In the genomic region with DNA sequence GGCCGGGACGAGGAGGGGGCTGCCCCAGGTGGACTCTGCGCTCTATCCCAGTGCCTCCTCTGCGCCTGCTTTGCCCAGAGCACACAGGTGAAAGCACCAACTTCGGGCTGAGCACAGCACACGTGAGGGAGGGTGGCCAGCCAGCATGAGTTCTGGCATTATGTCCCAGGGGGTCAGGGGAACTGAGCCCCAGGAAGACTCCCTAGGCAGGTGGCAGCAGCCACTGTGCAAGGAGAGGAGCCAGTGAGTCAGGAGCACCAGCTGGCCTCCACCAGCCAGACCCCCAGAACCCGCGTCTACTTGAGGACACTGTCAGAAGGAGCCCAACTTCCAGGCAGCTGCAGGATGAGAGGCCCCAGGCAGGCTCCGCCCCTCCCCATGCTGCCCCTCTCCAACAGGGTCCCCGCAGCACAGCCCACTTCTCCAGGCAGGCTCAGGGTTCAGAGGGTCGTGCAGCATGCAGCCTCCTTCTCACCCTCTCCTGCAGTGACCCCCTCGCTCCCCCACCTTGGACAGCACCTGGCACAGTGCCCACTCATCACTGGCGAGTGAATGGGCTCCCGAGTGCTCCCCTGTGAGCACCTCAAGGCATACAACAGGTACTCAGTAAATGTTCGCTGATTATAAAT, we compare ENCODE assay signal across 16 cellular contexts. TPM values are rescaled to one million over a fixed set of nuclear protein-coding genes. Genes with fewer than 3 reads are reported as not detected.
DNase-seq lines count a peak whose midpoint lies in the region; ATAC-seq and TF ChIP-seq lines count a peak whose summit lies in the region.
"Had no signal": no experiment of that assay in that cellular context is flagged by ENCODE, and none has a peak within 500 bp of the region (broad histone marks: within the 10 kb centered on the region; RNA-seq: fewer than 3 reads in every experiment).

No MANE protein-coding gene starts in this region.

- ATAC-seq in Right ventricle myocardium inferior (no peak), HG03108 (IDR thresholded peaks at IDR 0.05; ENCODE audit: unreplicated experiment) (no peak), HG02759 (IDR thresholded peaks at IDR 0.05; ENCODE audit: unreplicated experiment) (no peak)

- H3K27me3 ChIP-seq in left ventricle myocardium inferior (ENCODE audit: low read depth) (no peaks in the 10 kb centered on the region), ascending aorta (no peaks in the 10 kb centered on the region)
- H3K27me3 ChIP-seq: suprapubic skin had no signal

- H3K4me3 ChIP-seq in left ventricle myocardium inferior (no peak overlapping the region), ascending aorta (no peak overlapping the region)
- H3K4me3 ChIP-seq: PC-9, skin epidermis, suprapubic skin had no signal

- DNase-seq in left ventricle myocardium inferior (no peak), Right ventricle myocardium inferior (ENCODE audit: missing footprints) (no peak), NCI-H2171 treated with DMSO at 0.1 percent for 48 hours (lab: John Stamatoyannopoulos, UW) (peak; percentile 66), iPS-NIHi7 (ENCODE audit: extremely low spot score) (peak; percentile 52), ascending aorta (ENCODE audit: low spot score in 2 of 2) (no peak)
- DNase-seq: activated CD4-positive, alpha-beta T cell treated with anti-CD3 and anti-CD28 coated beads, Interleukin-2, amount 50 U/mL, for 1 hour; activated naive CD4-positive, alpha-beta T cell treated with anti-CD3 and anti-CD28 coated beads, Interleukin-2, amount 50 U/mL, for 16 hours; activated T-cell treated with anti-CD3 and anti-CD28 coated beads, Interleukin-2, amount 50 U/mL, for 1 hour; cortex of kidney; KG1; PC-9; stimulated activated CD4-positive, alpha-beta T cell treated with anti-CD3 and anti-CD28 coated beads, Interleukin-4, amount 100 ng/mL, for 1 hour had no signal

- H3K36me3 ChIP-seq in left ventricle myocardium inferior (no peaks in the 10 kb centered on the region), ascending aorta (no peaks in the 10 kb centered on the region)
- H3K36me3 ChIP-seq: suprapubic skin had no signal

- intact Hi-C loops in left ventricle myocardium inferior (cut with micrococcal nuclease) (no loop called here), Right ventricle myocardium inferior (cut with DNase I) (no loop called here), ascending aorta (cut with DNase I) (no loop called here)

- TF ChIP-seq CTCF in left ventricle myocardium inferior (IDR thresholded peaks at IDR 0.05; ENCODE audit: borderline replicate concordance) (no peak), ascending aorta (IDR thresholded peaks at IDR 0.05) (no peak)

- H3K4me1 ChIP-seq in left ventricle myocardium inferior (peaks cover 57% of the 10 kb centered on the region), ascending aorta (peaks cover 0 to 29% of the 10 kb centered on the region in 2 donors)

- H3K27ac ChIP-seq in left ventricle myocardium inferior (replicated peaks) (peak overlapping the region; percentile 90), ascending aorta (no peak overlapping the region)
- H3K27ac ChIP-seq: PC-9, suprapubic skin had no signal

- H3K9me3 ChIP-seq in left ventricle myocardium inferior (replicated peaks), result no peaks in the 10 kb centered on the region
- no peaks in the 10 kb centered on the region for H3K9me3 ChIP-seq in ascending aorta
- H3K9me3 ChIP-seq: suprapubic skin had no signal

RNA-seq across cellular contexts. Expression of a gene that starts 44.2 kb away (rescaled TPM):
- total RNA-seq in left ventricle myocardium inferior (25.4 TPM), Right ventricle myocardium inferior (45.3 TPM), ascending aorta (293 TPM)

RNA-seq across cellular contexts. Expression of a gene that starts 51.1 kb away (rescaled TPM):
- 18.8 TPM for total RNA-seq in left ventricle myocardium inferior
- 18.2 TPM for total RNA-seq in Right ventricle myocardium inferior
- 690 TPM for total RNA-seq in ascending aorta

Comparison
In these comparisons a context has a peak if more than half of its experiments do, and no peak if none do; other contexts are left out.
1. DNase-seq: peak in NCI-H2171 treated with DMSO at 0.1 percent for 48 hours (single experiment) and iPS-NIHi7 (single experiment); none in left ventricle myocardium inferior (single experiment), Right ventricle myocardium inferior (single experiment) and ascending aorta (0 of 2).
2. RNA of a gene that starts 51.1 kb away (total RNA-seq): 690 TPM in ascending aorta (single experiment); 18.8 TPM in left ventricle myocardium inferior (single experiment) and 18.2 TPM in Right ventricle myocardium inferior (single experiment); every median in the first group is over 10 times any median in the second.